Comparison of ENCODE assay signal across 8 cellular contexts in the genomic region with DNA sequence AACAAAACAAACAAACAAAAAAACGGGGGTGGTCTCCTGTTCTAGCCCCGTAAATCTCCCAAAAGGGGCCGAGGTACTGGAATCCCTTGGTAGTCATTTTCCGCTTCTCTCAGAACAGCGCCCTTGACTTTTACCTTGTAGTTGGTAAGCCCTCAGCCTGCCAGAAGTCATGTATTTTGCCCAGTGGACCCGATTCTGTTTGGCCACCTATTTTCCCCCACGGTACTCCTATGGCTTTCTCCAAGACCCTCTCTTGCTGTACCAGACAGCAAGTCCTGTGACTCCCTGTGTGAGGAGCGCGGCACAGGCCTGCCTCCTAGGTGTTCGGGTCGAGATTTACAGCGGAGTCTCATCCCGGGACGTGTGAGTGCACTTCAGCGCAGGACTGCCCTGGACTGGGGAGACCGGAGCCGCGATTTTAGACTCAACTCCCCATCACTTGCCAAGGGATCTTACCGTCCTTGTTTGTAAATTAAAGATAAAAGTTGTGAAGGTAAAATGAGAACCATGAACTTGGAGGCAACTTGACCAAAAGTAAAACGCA. TPM values are rescaled to one million over a fixed set of nuclear protein-coding genes. Genes with fewer than 3 reads are reported as not detected.
A peak's percentile ranks its signal among the peaks of the same experiment; 100 is the strongest.
DNase-seq lines count a peak whose midpoint lies in the region; ATAC-seq and TF ChIP-seq lines count a peak whose summit lies in the region.

No MANE protein-coding gene starts in this region.

- H3K9ac ChIP-seq in muscle layer of colon (ENCODE audit: low read length) = peak overlapping the region; percentile 55

- TF ChIP-seq CTCF in 22Rv1 (IDR thresholded peaks at IDR 0.05) (peak; percentile 28), HL-60 (IDR thresholded peaks at IDR 0.05; ENCODE audit: insufficient read depth, low read length) (no peak), WI38 (IDR thresholded peaks at IDR 0.05; ENCODE audit: low read depth, low read length) (no peak), uterus (IDR thresholded peaks at IDR 0.05) (no peak)

- H3K4me3 ChIP-seq in HL-60 (replicated peaks; ENCODE audit: insufficient read depth, low read length) (peak overlapping the region; percentile 40; the same call in 1 of the 2 replicates), WI38 (ENCODE audit: low read depth, low read length) (peak overlapping the region; percentile 35), muscle layer of colon (ENCODE audit: low read depth in 1 of 2, low read length in 2 of 2) (peak overlapping the region in 1 of 2 donors; percentile 58), uterus (peak overlapping the region; percentile 80 to 88)

- peaks cover 37% of the 10 kb centered on the region for H3K36me3 ChIP-seq in muscle layer of colon (ENCODE audit: insufficient read depth, low read length)
- no peaks in the 10 kb centered on the region for H3K36me3 ChIP-seq in uterus

- ATAC-seq in effector memory CD8-positive, alpha-beta T cell (replicated peaks) = no peak
- ATAC-seq in activated CD4-positive, CD25-positive, alpha-beta regulatory T cell treated with anti-CD3 and anti-CD28 coated beads, Interleukin-2, amount 50 U/mL, for 24 hours = no peak
- no peak for ATAC-seq in HG03342 (IDR thresholded peaks at IDR 0.05; ENCODE audit: unreplicated experiment)

- no peaks in the 10 kb centered on the region for H3K27me3 Mint-ChIP-seq in effector memory CD8-positive, alpha-beta T cell

- DNase-seq in HL-60 (ENCODE audit: low read depth in 1 of 2, low spot score in 1 of 2) (peak in 1 of 2 experiments; percentile 57), uterus (peak; percentile 53 to 67)
- DNase-seq in effector memory CD8-positive, alpha-beta T cell = no peak

- peaks cover 61 to 69% of the 10 kb centered on the region in 2 donors for H3K4me1 Mint-ChIP-seq in effector memory CD8-positive, alpha-beta T cell (ENCODE audit: low read depth in 2 of 2)

- TF ChIP-seq POLR2A in uterus (IDR thresholded peaks at IDR 0.05) = no peak

- H3K4me1 ChIP-seq in muscle layer of colon (ENCODE audit: insufficient read depth, low read length) (peaks cover 63% of the 10 kb centered on the region), uterus (peaks cover 12 to 21% of the 10 kb centered on the region in 2 donors)

- H3K27ac ChIP-seq in 22Rv1 (peak overlapping the region; percentile 100), HL-60 (replicated peaks) (peak overlapping the region; percentile 99), muscle layer of colon (ENCODE audit: low read depth, low read length) (peak overlapping the region; percentile 83), uterus (peak overlapping the region; percentile 97 to 99)

- H3K27ac Mint-ChIP-seq in effector memory CD8-positive, alpha-beta T cell = peak overlapping the region; percentile 99

- H3K4me3 Mint-ChIP-seq in effector memory CD8-positive, alpha-beta T cell = peak overlapping the region; percentile 97 to 98

- intact Hi-C loops in uterus (cut with DNase I; ENCODE audit: low total_unique reads) = no loop called here

- H3K36me3 Mint-ChIP-seq in effector memory CD8-positive, alpha-beta T cell (ENCODE audit: insufficient read depth) = peaks cover 79% of the 10 kb centered on the region

- H3K9me3 ChIP-seq in muscle layer of colon (ENCODE audit: low read length) = no peaks in the 10 kb centered on the region
- no peaks in the 10 kb centered on the region for H3K9me3 ChIP-seq in uterus

- H3K27me3 ChIP-seq in HL-60 (ENCODE audit: insufficient read depth, poor library complexity, severe bottlenecking) = no peaks in the 10 kb centered on the region
- H3K27me3 ChIP-seq in muscle layer of colon (ENCODE audit: control insufficient read depth in 1 of 2, insufficient read depth in 2 of 2, low read length in 2 of 2) = no peaks in the 10 kb centered on the region
- H3K27me3 ChIP-seq in uterus = no peaks in the 10 kb centered on the region

- no peaks in the 10 kb centered on the region for H3K9me3 Mint-ChIP-seq in effector memory CD8-positive, alpha-beta T cell

RNA-seq across cellular contexts. Expression of a gene that starts 1.1 kb away (rescaled TPM):
- 100 to 1,000 TPM in 1 of 4 donors, 10 to 100 TPM in 3; 14.9 to 138 (median 17.1) TPM for total RNA-seq in uterus

RNA-seq across cellular contexts. Expression of a gene that starts 1.2 kb away (rescaled TPM):
- total RNA-seq in uterus = 10 to 100 TPM in 2 of 4 donors, 1 to 10 TPM in 2; 2.3 to 28.2 (median 9.8) TPM

RNA-seq across cellular contexts. Expression of a gene that starts 25.4 kb away (rescaled TPM):
- total RNA-seq in uterus = 100 to 1,000 TPM; 117 to 175 (median 126) TPM

RNA-seq across cellular contexts. Expression of a gene that starts 28.3 kb away (rescaled TPM):
- 1 to 10 TPM in 3 of 4 donors, under 1 TPM in 1; 0.59 to 5.1 (median 1.9) TPM for total RNA-seq in uterus

RNA-seq across cellular contexts. Expression of a gene that starts 33.7 kb away (rescaled TPM):
- 100 to 1,000 TPM in 1 of 4 donors, 10 to 100 TPM in 3; 29.1 to 160 (median 76.8) TPM for total RNA-seq in uterus

Comparison
In these comparisons a context has a peak if more than half of its experiments do, and no peak if none do; other contexts are left out.
1. DNase-seq: peak in uterus (2 of 2); none in effector memory CD8-positive, alpha-beta T cell (0 of 3).
2. Peak in every context shown above with its lines, with median percentiles within 50 percentile points of each other: H3K27ac ChIP-seq.